Comparison of ENCODE assay signal across 1 cellular context in genomic region chr2:38376346-38376682, GRCh38.
A peak's percentile ranks its signal among the peaks of the same experiment; 100 is the strongest.
TF ChIP-seq lines count a peak whose summit lies in the region.

No MANE protein-coding gene starts in this region.

TF ChIP-seq in A549, 52 proteins besides CTCF, POLR2A, EP300 and RAD21 (continued from another document):
- peak; percentile 5 for TF ChIP-seq CHD2 (IDR thresholded peaks at IDR 0.05; ENCODE audit: low read length, partially characterized antibody)
